Comparison of ENCODE assay signal across 9 cellular contexts in genomic region chr6:157561037-157561790, GRCh38.
DNase-seq lines count a peak whose midpoint lies in the region; ATAC-seq, FAIRE-seq and TF ChIP-seq lines count a peak whose summit lies in the region.
"Had no signal": no experiment of that assay in that cellular context is flagged by ENCODE, and none has a peak within 500 bp of the region (broad histone marks: within the 10 kb centered on the region; RNA-seq: fewer than 3 reads in every experiment).

No MANE protein-coding gene starts in this region.

- DNase-seq in NCI-H1105 treated with DMSO at 0.1 percent for 48 hours (lab: John Stamatoyannopoulos, UW) (peak; percentile 96), natural killer cell (no peak), HTR-8/SVneo (ENCODE audit: insufficient read length, low spot score) (no peak), NCI-H446 (lab: John Stamatoyannopoulos, UW) (no peak)
- DNase-seq in activated CD4-positive, CD25-positive, alpha-beta regulatory T cell (lab: John Stamatoyannopoulos, UW) = no peak
- DNase-seq: PC-3 had no signal

- no peak for FAIRE-seq in HTR-8/SVneo (lab: Jason Lieb, UNC)

- H3K27ac Mint-ChIP-seq in natural killer cell = peak overlapping the region; percentile 80 to 81
- H3K27ac Mint-ChIP-seq: activated T-helper 2 cell treated with anti-CD3 and anti-CD28 coated beads, Interferon-gamma antibody, Interleukin-2, Interleukin-4, amounts not matched to agents 10 μg/mL and 5 μg/mL and 100 μg/mL, durations not matched to agents 14 hours and 24 hours and 36 hours had no signal

- H3K9me3 Mint-ChIP-seq in natural killer cell = no peaks in the 10 kb centered on the region
- H3K9me3 Mint-ChIP-seq: activated T-helper 2 cell treated with anti-CD3 and anti-CD28 coated beads, Interferon-gamma antibody, Interleukin-2, Interleukin-4, amounts not matched to agents 10 μg/mL and 5 μg/mL and 100 μg/mL, durations not matched to agents 14 hours and 24 hours and 36 hours had no signal

- H3K36me3 Mint-ChIP-seq in natural killer cell = no peaks in the 10 kb centered on the region

- peaks cover 54 to 57% of the 10 kb centered on the region in 2 donors for H3K4me1 Mint-ChIP-seq in natural killer cell

- H3K27me3 Mint-ChIP-seq in natural killer cell (ENCODE audit: low read depth in 2 of 2) = peaks cover 0 to 3% of the 10 kb centered on the region in 2 donors

- ATAC-seq in GM19023 (IDR thresholded peaks at IDR 0.05; ENCODE audit: unreplicated experiment) (peak; percentile 16), HG02678 (IDR thresholded peaks at IDR 0.05; ENCODE audit: unreplicated experiment) (peak; percentile 29), natural killer cell (peak in 2 of 3 donors; percentile 27 to 34)
- ATAC-seq: PC-3 had no signal

- intact Hi-C loops in natural killer cell (cut with micrococcal nuclease) = no loop called here

- no peak for TF ChIP-seq CTCF in natural killer cell (IDR thresholded peaks at IDR 0.05)

- peak overlapping the region; percentile 89 for H3K4me3 Mint-ChIP-seq in natural killer cell
